Comparison of ENCODE assay signal across 8 cellular contexts in the genomic region with DNA sequence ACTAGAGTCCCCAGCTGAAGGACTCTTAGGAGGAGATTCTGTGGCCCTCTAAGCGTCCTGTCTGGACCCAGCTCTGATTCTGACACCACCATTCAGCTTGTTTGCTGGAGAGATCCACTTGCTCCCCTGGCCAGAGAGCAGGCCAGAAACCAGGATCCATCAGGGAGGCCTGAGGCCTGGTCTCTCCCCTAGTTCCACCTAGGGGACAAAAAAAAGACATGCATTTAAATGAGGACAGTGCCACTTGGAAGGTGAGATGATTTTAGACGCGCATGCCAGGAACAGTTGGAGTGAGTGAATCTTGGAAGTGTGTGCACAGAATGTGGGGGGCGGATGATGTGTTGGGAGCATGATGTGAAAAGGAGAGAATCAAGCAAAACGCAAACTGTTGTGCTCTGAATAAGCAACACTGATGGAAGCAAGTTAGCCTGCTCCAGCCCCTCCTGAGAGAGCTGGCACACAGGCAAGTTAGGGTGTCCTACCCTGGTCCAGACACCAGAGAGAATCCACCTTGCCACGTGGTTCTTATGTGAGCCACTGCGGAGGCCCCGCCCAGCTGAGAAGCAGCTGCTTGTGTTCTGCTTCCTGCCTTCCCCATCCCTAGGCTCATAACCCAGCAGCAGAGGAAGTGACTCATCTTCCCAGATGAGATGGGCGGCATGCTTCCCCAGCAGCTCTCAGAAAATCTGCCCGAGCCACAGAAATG. TPM values are rescaled to one million over a fixed set of nuclear protein-coding genes. Genes with fewer than 3 reads are reported as not detected.
DNase-seq lines count a peak whose midpoint lies in the region.

No MANE protein-coding gene starts in this region.

- DNase-seq in DMS53 (lab: John Stamatoyannopoulos, UW), result peak; percentile 100
- peak; percentile 47 for DNase-seq in H7
- DNase-seq in NCI-H2171 treated with DMSO at 0.1 percent for 48 hours (lab: John Stamatoyannopoulos, UW), result peak; percentile 23
- DNase-seq in activated CD4-positive, alpha-beta T cell treated with anti-CD3 and anti-CD28 coated beads for 24 hours (ENCODE audit: low read depth in 2 of 2), result peak; percentile 62
- peak; percentile 59 for DNase-seq in central memory CD4-positive, alpha-beta T cell
- peak; percentile 57 for DNase-seq in left kidney (ENCODE audit: low read depth, low spot score)
- peak; percentile 45 to 52 (median 51) for DNase-seq in stimulated activated CD4-positive, alpha-beta T cell treated with anti-CD3 and anti-CD28 coated beads, TNF-alpha, amount 100 ng/mL, for 1 hour (ENCODE audit: low read depth in 3 of 3, low spot score in 1 of 3)
- DNase-seq in HuH-7 (ENCODE audit: low spot score), result no peak

- H3K27me3 ChIP-seq in H7 (ENCODE audit: control insufficient read depth, insufficient read depth, low read length), result peaks cover 2% of the 10 kb centered on the region; the same call in 1 of the 2 replicates

- no peaks in the 10 kb centered on the region for H3K36me3 ChIP-seq in H7 (replicated peaks; ENCODE audit: control insufficient read depth, insufficient read depth, low read length)

- H3K4me3 ChIP-seq in H7 (ENCODE audit: insufficient read depth, low read depth, low read length), result no peak overlapping the region

RNA-seq across cellular contexts. Expression of gene SLCO2B1, which starts 8.0 kb away (rescaled TPM):
- 0.07 TPM in 1 of 2 replicates, not detected in the other for total RNA-seq in H7 (2014; rRNA removed; shearing (Covaris generic))

RNA-seq across cellular contexts. Expression of gene OR2AT4, which starts 46.2 kb away (rescaled TPM):
- not detected in 2 replicates for total RNA-seq in H7 (2014; rRNA removed; shearing (Covaris generic))
